In the genomic region with DNA sequence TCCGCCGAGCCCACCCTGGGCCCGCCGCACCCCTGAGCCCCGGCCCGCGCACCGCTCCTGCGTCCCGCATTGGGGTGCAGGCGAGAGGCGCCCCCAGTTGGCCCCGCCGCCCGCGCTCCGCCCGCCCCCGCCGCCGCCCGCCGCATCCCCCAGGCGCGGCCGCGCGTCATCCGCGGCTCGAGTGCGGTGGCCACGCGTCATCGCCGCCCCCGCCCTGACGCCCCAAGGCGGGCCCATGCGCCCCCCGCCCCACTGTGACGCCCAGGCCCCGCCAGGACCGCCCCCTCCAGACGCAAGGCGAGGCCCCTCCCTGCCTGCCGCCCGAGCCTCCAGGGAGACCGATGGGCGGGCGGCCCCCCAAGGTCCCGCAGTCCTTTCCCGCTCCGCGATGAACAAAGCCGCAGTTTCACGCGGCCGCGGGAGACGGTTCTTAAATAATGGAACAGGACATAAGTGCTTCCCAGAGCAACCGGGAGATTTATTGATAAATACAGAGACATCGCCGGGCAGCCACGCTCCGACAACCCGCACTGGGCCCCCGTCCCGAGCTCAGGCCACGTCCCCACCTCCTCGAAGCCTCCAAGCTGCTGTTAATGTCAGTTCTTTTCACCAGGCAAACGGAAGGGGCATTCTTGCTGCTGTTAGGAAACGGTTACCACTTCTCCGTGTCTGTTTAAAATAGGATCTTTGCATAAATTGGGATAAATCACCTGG, we compare ENCODE assay signal across 1 cellular context.
TF ChIP-seq lines count a peak whose summit lies in the region.

A gene with protein sequence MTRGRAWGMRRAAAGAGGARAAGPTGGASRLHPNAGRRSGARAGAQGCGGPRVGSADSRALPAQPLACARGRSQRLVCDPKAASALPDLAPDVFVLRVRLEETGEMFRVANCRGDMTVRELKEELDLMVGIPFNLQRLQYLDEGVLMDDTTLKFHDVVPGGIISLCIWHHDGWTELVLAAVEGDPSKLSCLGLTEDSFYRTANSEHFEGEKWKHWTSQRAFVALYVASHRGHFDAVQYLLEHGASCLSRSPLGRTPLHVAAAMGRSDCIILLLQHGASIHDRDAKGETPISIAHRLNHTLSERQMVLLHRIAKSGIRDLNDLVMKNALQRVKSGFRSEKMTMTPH (minus strand): TSS at position 170 of the 714 bp plus-strand sequence. CDS start 0 bp downstream, at position 170.

TF ChIP-seq in WTC11, 78 proteins besides CTCF, POLR2A, EP300 and RAD21 (continued from another document):
- TF ChIP-seq, protein P1, sequence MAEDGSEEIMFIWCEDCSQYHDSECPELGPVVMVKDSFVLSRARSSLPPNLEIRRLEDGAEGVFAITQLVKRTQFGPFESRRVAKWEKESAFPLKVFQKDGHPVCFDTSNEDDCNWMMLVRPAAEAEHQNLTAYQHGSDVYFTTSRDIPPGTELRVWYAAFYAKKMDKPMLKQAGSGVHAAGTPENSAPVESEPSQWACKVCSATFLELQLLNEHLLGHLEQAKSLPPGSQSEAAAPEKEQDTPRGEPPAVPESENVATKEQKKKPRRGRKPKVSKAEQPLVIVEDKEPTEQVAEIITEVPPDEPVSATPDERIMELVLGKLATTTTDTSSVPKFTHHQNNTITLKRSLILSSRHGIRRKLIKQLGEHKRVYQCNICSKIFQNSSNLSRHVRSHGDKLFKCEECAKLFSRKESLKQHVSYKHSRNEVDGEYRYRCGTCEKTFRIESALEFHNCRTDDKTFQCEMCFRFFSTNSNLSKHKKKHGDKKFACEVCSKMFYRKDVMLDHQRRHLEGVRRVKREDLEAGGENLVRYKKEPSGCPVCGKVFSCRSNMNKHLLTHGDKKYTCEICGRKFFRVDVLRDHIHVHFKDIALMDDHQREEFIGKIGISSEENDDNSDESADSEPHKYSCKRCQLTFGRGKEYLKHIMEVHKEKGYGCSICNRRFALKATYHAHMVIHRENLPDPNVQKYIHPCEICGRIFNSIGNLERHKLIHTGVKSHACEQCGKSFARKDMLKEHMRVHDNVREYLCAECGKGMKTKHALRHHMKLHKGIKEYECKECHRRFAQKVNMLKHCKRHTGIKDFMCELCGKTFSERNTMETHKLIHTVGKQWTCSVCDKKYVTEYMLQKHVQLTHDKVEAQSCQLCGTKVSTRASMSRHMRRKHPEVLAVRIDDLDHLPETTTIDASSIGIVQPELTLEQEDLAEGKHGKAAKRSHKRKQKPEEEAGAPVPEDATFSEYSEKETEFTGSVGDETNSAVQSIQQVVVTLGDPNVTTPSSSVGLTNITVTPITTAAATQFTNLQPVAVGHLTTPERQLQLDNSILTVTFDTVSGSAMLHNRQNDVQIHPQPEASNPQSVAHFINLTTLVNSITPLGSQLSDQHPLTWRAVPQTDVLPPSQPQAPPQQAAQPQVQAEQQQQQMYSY (CRISPR knock-in tag; IDR thresholded peaks at IDR 0.05) = no peak
